ENCODE assay signal across 8 cellular contexts in the genomic region with DNA sequence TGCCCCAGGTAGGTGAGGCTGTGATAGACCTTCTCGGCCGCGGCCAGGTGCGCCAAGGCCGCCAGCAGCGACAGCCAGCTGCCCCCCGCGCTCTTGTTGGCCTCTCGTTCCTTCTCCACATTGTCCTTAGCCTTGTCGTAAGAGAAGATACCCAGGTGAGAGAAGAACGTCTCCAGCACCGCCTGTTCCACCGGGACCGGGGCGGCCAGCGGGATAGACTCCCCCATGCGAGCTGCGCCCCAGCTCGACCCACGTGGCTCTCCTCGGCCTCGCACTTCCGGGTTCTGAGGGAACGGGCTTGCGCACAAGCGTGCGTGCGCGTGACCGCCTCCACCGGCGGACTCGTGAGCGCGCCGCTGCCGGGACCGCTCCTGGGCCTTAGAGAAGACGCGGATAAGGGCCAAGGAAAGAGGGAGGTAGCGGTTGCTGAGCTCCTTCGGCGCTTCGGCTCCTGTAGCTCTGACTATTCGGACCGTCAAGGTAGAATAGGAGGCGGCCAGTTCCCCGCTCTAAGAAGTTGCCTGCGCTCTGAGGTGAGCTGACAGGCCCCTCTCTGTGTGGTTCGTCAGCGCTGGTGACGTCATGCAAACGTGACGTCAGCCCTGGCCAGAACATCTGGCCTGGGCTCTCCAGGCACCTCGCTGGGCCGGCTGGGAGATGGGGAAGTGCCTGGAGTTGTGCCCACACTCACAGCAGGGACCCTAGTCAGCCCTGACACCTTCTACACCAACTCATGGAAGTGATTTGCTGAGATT. TPM values are rescaled to one million over a fixed set of nuclear protein-coding genes. Genes with fewer than 3 reads are reported as not detected.
DNase-seq lines count a peak whose midpoint lies in the region; ATAC-seq and TF ChIP-seq lines count a peak whose summit lies in the region.

A gene (minus strand): TSS at position 286 of the 755 bp plus-strand sequence. CDS start 59 bp downstream, at position 227.

- intact Hi-C loops in left lung (cut with DNase I), result no loop called here

- ATAC-seq in GM19351 (IDR thresholded peaks at IDR 0.05; ENCODE audit: unreplicated experiment), result peak; percentile 91
- peak; percentile 89 for ATAC-seq in HG03520 (IDR thresholded peaks at IDR 0.05; ENCODE audit: unreplicated experiment)
- peak; percentile 99 for ATAC-seq in left lung

- no peaks in the 10 kb centered on the region for H3K27me3 ChIP-seq in left lung

- TF ChIP-seq CTCF in C4-2B (conservative IDR thresholded peaks at IDR 0.05) (no peak), left lung (IDR thresholded peaks at IDR 0.05) (no peak)

- H3K27ac ChIP-seq in C4-2B (peak within 1 kb of the TSS; percentile 73), left lung (peak within 1 kb of the TSS; percentile 88 to 91)

- no peaks in the 10 kb centered on the region for H3K9me3 ChIP-seq in left lung

- H3K4me1 ChIP-seq in left lung, result peaks cover 0 to 18% of the 10 kb centered on the region in 2 donors

- H3K36me3 ChIP-seq in left lung, result no peaks in the 10 kb centered on the region

- peak within 1 kb of the TSS; percentile 70 to 96 for H3K4me3 ChIP-seq in left lung

- DNase-seq in NCI-H526 treated with DMSO at 0.1 percent for 48 hours (lab: John Stamatoyannopoulos, UW) (peak; percentile 68), dedifferentiated amniotic fluid mesenchymal stem cell (ENCODE audit: extremely low spot score) (peak; percentile 87), left lung (peak; percentile 94 to 97)
- peak; percentile 88 for DNase-seq in activated CD4-positive, alpha-beta T cell treated with anti-CD3 and anti-CD28 coated beads, Interleukin-2, amount 50 U/mL, for 1 hour
- peak; percentile 89 for DNase-seq in stimulated activated CD4-positive, alpha-beta T cell treated with anti-CD3 and anti-CD28 coated beads, Interleukin-2, amount 100 ng/mL, for 4 hours (ENCODE audit: low read depth)

RNA-seq across cellular contexts. Expression of the gene that starts here (rescaled TPM):
- 1 to 10 TPM; 3.7 to 7.8 TPM for total RNA-seq in left lung

Comparison
In these comparisons a context has a peak if more than half of its experiments do, and no peak if none do; other contexts are left out.
1. Peak in every context shown above with its lines: DNase-seq, ATAC-seq, H3K4me3 ChIP-seq and H3K27ac ChIP-seq.